1 cellular context compared by ENCODE assay signal in the genomic region with DNA sequence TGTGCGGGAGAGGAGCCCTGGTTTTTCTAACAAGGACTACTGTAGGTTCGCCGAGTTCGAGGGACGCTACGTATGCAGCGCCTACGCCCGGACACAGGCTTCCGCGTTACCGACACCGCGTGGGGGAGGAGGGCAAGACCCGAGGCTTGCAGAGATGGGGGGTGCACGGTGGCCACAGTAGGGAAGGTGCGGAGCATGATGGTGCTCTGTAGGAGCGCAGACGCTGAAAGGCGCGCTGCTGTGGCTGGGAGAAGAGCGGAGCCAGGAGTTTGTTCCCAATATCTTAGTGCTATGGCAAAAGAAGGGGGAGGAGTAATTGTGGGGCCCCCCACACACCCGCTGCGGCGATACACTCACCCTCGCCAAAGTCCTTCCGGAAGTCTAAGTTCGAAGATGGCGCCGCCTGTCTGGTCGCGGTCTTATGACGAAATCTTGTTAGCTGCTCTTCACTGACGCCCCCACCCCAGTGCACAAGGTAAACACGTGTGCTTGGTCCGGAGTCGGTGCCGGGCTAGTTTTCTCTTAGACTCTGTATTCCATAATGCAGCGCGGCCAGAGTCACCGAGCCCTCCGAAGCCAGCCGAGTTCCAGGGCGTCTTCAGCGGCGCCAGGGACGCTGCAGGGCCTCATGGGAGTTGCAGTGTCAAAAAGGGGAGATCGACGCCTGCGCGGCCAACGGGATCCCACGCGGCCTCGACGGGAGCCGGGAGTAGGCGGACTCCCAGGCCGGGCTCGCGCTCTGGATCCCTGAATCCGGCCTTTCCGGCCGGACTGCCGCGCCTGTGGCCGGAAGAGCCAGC.
TF ChIP-seq lines count a peak whose summit lies in the region.

A gene with protein sequence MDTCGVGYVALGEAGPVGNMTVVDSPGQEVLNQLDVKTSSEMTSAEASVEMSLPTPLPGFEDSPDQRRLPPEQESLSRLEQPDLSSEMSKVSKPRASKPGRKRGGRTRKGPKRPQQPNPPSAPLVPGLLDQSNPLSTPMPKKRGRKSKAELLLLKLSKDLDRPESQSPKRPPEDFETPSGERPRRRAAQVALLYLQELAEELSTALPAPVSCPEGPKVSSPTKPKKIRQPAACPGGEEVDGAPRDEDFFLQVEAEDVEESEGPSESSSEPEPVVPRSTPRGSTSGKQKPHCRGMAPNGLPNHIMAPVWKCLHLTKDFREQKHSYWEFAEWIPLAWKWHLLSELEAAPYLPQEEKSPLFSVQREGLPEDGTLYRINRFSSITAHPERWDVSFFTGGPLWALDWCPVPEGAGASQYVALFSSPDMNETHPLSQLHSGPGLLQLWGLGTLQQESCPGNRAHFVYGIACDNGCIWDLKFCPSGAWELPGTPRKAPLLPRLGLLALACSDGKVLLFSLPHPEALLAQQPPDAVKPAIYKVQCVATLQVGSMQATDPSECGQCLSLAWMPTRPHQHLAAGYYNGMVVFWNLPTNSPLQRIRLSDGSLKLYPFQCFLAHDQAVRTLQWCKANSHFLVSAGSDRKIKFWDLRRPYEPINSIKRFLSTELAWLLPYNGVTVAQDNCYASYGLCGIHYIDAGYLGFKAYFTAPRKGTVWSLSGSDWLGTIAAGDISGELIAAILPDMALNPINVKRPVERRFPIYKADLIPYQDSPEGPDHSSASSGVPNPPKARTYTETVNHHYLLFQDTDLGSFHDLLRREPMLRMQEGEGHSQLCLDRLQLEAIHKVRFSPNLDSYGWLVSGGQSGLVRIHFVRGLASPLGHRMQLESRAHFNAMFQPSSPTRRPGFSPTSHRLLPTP (minus strand): TSS at position 383 of the 800 bp plus-strand sequence. CDS start 13,210 bp downstream, outside the sequence.

TF ChIP-seq in WTC11, 78 proteins besides CTCF, POLR2A, EP300 and RAD21 (continued from another document and continues in another):
- 0 out of 2 replicates have a peak, but pooled peaks have one; percentile 47 for TF ChIP-seq SMAD4 (CRISPR knock-in tag; IDR thresholded peaks at IDR 0.05)
- TF ChIP-seq, protein P1, sequence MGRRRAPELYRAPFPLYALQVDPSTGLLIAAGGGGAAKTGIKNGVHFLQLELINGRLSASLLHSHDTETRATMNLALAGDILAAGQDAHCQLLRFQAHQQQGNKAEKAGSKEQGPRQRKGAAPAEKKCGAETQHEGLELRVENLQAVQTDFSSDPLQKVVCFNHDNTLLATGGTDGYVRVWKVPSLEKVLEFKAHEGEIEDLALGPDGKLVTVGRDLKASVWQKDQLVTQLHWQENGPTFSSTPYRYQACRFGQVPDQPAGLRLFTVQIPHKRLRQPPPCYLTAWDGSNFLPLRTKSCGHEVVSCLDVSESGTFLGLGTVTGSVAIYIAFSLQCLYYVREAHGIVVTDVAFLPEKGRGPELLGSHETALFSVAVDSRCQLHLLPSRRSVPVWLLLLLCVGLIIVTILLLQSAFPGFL (CRISPR knock-in tag; IDR thresholded peaks at IDR 0.05; ENCODE audit: borderline replicate concordance), result no peak
- TF ChIP-seq ATF1 (CRISPR knock-in tag; IDR thresholded peaks at IDR 0.05), result no peak
- TF ChIP-seq, protein P2, sequence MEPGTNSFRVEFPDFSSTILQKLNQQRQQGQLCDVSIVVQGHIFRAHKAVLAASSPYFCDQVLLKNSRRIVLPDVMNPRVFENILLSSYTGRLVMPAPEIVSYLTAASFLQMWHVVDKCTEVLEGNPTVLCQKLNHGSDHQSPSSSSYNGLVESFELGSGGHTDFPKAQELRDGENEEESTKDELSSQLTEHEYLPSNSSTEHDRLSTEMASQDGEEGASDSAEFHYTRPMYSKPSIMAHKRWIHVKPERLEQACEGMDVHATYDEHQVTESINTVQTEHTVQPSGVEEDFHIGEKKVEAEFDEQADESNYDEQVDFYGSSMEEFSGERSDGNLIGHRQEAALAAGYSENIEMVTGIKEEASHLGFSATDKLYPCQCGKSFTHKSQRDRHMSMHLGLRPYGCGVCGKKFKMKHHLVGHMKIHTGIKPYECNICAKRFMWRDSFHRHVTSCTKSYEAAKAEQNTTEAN (CRISPR knock-in tag; IDR thresholded peaks at IDR 0.05), result no peak
- TF ChIP-seq HMGXB4 (CRISPR knock-in tag; IDR thresholded peaks at IDR 0.05), result peak; percentile 40; the same call in 1 of the 2 replicates
- TF ChIP-seq, protein P3, sequence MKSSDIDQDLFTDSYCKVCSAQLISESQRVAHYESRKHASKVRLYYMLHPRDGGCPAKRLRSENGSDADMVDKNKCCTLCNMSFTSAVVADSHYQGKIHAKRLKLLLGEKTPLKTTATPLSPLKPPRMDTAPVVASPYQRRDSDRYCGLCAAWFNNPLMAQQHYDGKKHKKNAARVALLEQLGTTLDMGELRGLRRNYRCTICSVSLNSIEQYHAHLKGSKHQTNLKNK (CRISPR knock-in tag; IDR thresholded peaks at IDR 0.05), result no peak
- peak; percentile 43; the same call in 1 of the 2 replicates for TF ChIP-seq JUN (CRISPR knock-in tag; IDR thresholded peaks at IDR 0.05)
- no peak for TF ChIP-seq SOX15 (CRISPR knock-in tag; IDR thresholded peaks at IDR 0.05)
- no peak for TF ChIP-seq NR3C1 (CRISPR knock-in tag; conservative IDR thresholded peaks at IDR 0.05; ENCODE audit: low read depth)
- TF ChIP-seq EMX1 (CRISPR knock-in tag; IDR thresholded peaks at IDR 0.05), result no peak
- TF ChIP-seq, protein P4, sequence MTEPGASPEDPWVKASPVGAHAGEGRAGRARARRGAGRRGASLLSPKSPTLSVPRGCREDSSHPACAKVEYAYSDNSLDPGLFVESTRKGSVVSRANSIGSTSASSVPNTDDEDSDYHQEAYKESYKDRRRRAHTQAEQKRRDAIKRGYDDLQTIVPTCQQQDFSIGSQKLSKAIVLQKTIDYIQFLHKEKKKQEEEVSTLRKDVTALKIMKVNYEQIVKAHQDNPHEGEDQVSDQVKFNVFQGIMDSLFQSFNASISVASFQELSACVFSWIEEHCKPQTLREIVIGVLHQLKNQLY (CRISPR knock-in tag; IDR thresholded peaks at IDR 0.05), result no peak
- no peak for TF ChIP-seq STAT6 (CRISPR knock-in tag; conservative IDR thresholded peaks at IDR 0.05; ENCODE audit: low read depth)
- TF ChIP-seq, protein P5, sequence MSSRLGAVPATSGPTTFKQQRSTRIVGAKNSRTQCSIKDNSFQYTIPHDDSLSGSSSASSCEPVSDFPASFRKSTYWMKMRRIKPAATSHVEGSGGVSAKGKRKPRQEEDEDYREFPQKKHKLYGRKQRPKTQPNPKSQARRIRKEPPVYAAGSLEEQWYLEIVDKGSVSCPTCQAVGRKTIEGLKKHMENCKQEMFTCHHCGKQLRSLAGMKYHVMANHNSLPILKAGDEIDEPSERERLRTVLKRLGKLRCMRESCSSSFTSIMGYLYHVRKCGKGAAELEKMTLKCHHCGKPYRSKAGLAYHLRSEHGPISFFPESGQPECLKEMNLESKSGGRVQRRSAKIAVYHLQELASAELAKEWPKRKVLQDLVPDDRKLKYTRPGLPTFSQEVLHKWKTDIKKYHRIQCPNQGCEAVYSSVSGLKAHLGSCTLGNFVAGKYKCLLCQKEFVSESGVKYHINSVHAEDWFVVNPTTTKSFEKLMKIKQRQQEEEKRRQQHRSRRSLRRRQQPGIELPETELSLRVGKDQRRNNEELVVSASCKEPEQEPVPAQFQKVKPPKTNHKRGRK (CRISPR knock-in tag; IDR thresholded peaks at IDR 0.05; ENCODE audit: borderline replicate concordance), result no peak
- TF ChIP-seq ZBTB21 (CRISPR knock-in tag; IDR thresholded peaks at IDR 0.05; ENCODE audit: borderline replicate concordance), result peak; percentile 74; the same call in 1 of the 2 replicates
- no peak; the same call in 1 of the 2 replicates for TF ChIP-seq ZNF121 (CRISPR knock-in tag; IDR thresholded peaks at IDR 0.05)
- no peak for TF ChIP-seq PRRX2 (CRISPR knock-in tag; IDR thresholded peaks at IDR 0.05)
- no peak for TF ChIP-seq RORB (CRISPR knock-in tag; IDR thresholded peaks at IDR 0.05)
- peak; percentile 73 for TF ChIP-seq USF2 (CRISPR knock-in tag; IDR thresholded peaks at IDR 0.05)
- TF ChIP-seq RELA (CRISPR knock-in tag; IDR thresholded peaks at IDR 0.05; ENCODE audit: borderline replicate concordance), result peak; percentile 52; the same call in 1 of the 2 replicates
- no peak for TF ChIP-seq NFYB (CRISPR knock-in tag; conservative IDR thresholded peaks at IDR 0.05; ENCODE audit: low read depth)
- TF ChIP-seq NR1H2 (CRISPR knock-in tag; IDR thresholded peaks at IDR 0.05), result no peak
- TF ChIP-seq CREM (CRISPR knock-in tag; IDR thresholded peaks at IDR 0.05), result peak; percentile 97
- no peak for TF ChIP-seq HMGA2 (CRISPR knock-in tag; IDR thresholded peaks at IDR 0.05)
- TF ChIP-seq AFF4 (CRISPR knock-in tag; IDR thresholded peaks at IDR 0.05; ENCODE audit: borderline replicate concordance), result no peak
- TF ChIP-seq ATF3 (CRISPR knock-in tag; conservative IDR thresholded peaks at IDR 0.05), result no peak
- TF ChIP-seq NFE2L1 (CRISPR knock-in tag; IDR thresholded peaks at IDR 0.05), result peak; percentile 14; the same call in 1 of the 2 replicates
- peak; percentile 57; the same call in 1 of the 2 replicates for TF ChIP-seq SMAD3 (CRISPR knock-in tag; IDR thresholded peaks at IDR 0.05; ENCODE audit: borderline replicate concordance)
- peak; percentile 73; the same call in 1 of the 2 replicates for TF ChIP-seq MYBL2 (CRISPR knock-in tag; IDR thresholded peaks at IDR 0.05)
